In genomic region chr14:72887514-72887913, GRCh38 we compare ENCODE assay signal across 30 cellular contexts.
"Had no signal": no experiment of that assay in that cellular context is flagged by ENCODE, and none has a peak within 500 bp of the region (broad histone marks: within the 10 kb centered on the region; RNA-seq: fewer than 3 reads in every experiment).

No MANE protein-coding gene starts in this region.

- H3K9ac ChIP-seq: parathyroid adenoma had no signal

- H3K9me3 Mint-ChIP-seq: activated CD4-positive, alpha-beta memory T cell treated with anti-CD3 and anti-CD28 coated beads for 36 hours; activated naive CD4-positive, alpha-beta T cell treated with anti-CD3 and anti-CD28 coated beads for 36 hours had no signal

- H3K9me3 ChIP-seq: left lung, psoas muscle, suprapubic skin, tibial artery, upper lobe of right lung had no signal

- H3K27ac ChIP-seq: left lung, parathyroid adenoma, suprapubic skin, tibial artery, upper lobe of right lung, WERI-Rb-1 had no signal

- DNase-seq: activated CD4-positive, alpha-beta memory T cell treated with anti-CD3 and anti-CD28 coated beads for 36 hours; activated CD4-positive, alpha-beta T cell treated with anti-CD3 and anti-CD28 coated beads, Interleukin-2, amount 10 ng/mL, durations not matched to agents 24 days and 14 days; activated CD4-positive, CD25-positive, alpha-beta regulatory T cell treated with anti-CD3 and anti-CD28 coated beads, Interleukin-2, amount 50 U/mL, for 72 hours; activated CD8-positive, alpha-beta memory T cell treated with anti-CD3 and anti-CD28 coated beads, Interleukin-2, amount 50 U/mL, for 4 hours; activated effector memory CD4-positive, alpha-beta T cell treated with anti-CD3 and anti-CD28 coated beads, Interleukin-2, amount 50 U/mL, for 16 hours; activated naive CD4-positive, alpha-beta T cell treated with anti-CD3 and anti-CD28 coated beads for 36 hours; activated naive CD8-positive, alpha-beta T cell treated with anti-CD3 and anti-CD28 coated beads, Interleukin-2, amount 10 ng/mL, durations not matched to agents 7 days and 5 days; activated T-cell treated with anti-CD3 and anti-CD28 coated beads, Interleukin-2, amount 50 U/mL, for 1 hour; amniotic stem cell; central memory CD4-positive, alpha-beta T cell; foreskin fibroblast; head of caudate nucleus; hypothalamus; left lung; naive B cell; occipital lobe; psoas muscle; stimulated activated CD4-positive, alpha-beta T cell treated with anti-CD3 and anti-CD28 coated beads, Interleukin-1b, Interleukin-23, amount 100 ng/mL, for 48 hours; stimulated activated naive CD4-positive, alpha-beta T cell; T-helper 17 cell; T1000; tibial artery; upper lobe of right lung; WERI-Rb-1 had no signal

- H3K4me3 ChIP-seq: left lung, psoas muscle, smooth muscle cell, suprapubic skin, tibial artery, upper lobe of right lung had no signal

- H3K27me3 ChIP-seq: tibial artery had no signal

- H3K4me3 Mint-ChIP-seq: activated CD4-positive, alpha-beta memory T cell treated with anti-CD3 and anti-CD28 coated beads for 36 hours; activated CD4-positive, alpha-beta T cell treated with anti-CD3 and anti-CD28 coated beads, Interleukin-2, amount 10 ng/mL, durations not matched to agents 24 days and 14 days; activated naive CD4-positive, alpha-beta T cell treated with anti-CD3 and anti-CD28 coated beads for 36 hours; activated naive CD8-positive, alpha-beta T cell treated with anti-CD3 and anti-CD28 coated beads, Interleukin-2, amount 10 ng/mL, durations not matched to agents 7 days and 5 days; activated T-helper 1 cell treated with anti-CD3 and anti-CD28 coated beads, Interleukin-12 subunit alpha, Interleukin-12 subunit beta, Interleukin-2, Interleukin-4 antibody, amounts not matched to agents 30 ng/mL and 10 ng/mL and 1 ng/mL, durations not matched to agents 14 hours and 24 hours and 36 hours; mesothelial cell of epicardium; naive B cell; T-helper 17 cell had no signal

- H3K36me3 Mint-ChIP-seq: activated CD4-positive, alpha-beta memory T cell treated with anti-CD3 and anti-CD28 coated beads for 36 hours; mesothelial cell of epicardium had no signal

- H3K4me1 ChIP-seq: parathyroid adenoma had no signal

- H3K36me3 ChIP-seq: left lung, suprapubic skin, tibial artery, upper lobe of right lung, WERI-Rb-1 had no signal

- H3K27ac Mint-ChIP-seq: activated CD4-positive, alpha-beta memory T cell treated with anti-CD3 and anti-CD28 coated beads for 36 hours; activated CD4-positive, alpha-beta T cell treated with anti-CD3 and anti-CD28 coated beads, Interleukin-2, amount 10 ng/mL, durations not matched to agents 24 days and 14 days; activated naive CD4-positive, alpha-beta T cell treated with anti-CD3 and anti-CD28 coated beads for 36 hours; activated naive CD8-positive, alpha-beta T cell treated with anti-CD3 and anti-CD28 coated beads, Interleukin-2, amount 10 ng/mL, durations not matched to agents 7 days and 5 days; activated T-helper 1 cell treated with anti-CD3 and anti-CD28 coated beads, Interleukin-12 subunit alpha, Interleukin-12 subunit beta, Interleukin-2, Interleukin-4 antibody, amounts not matched to agents 30 ng/mL and 10 ng/mL and 1 ng/mL, durations not matched to agents 14 hours and 24 hours and 36 hours; mesothelial cell of epicardium; T-helper 17 cell had no signal

- ATAC-seq: esophagus mucosa, left lung, psoas muscle, T-helper 17 cell, upper lobe of right lung had no signal

- H3K27me3 Mint-ChIP-seq: naive B cell had no signal
